ENCODE assay signal across 15 cellular contexts in genomic region chr1:176878750-176879536, GRCh38.
DNase-seq lines count a peak whose midpoint lies in the region; ATAC-seq and TF ChIP-seq lines count a peak whose summit lies in the region.
"Had no signal": no experiment of that assay in that cellular context is flagged by ENCODE, and none has a peak within 500 bp of the region (broad histone marks: within the 10 kb centered on the region; RNA-seq: fewer than 3 reads in every experiment).

No MANE protein-coding gene starts in this region.

- H3K27me3 ChIP-seq in Panc1 (ENCODE audit: control insufficient read depth, insufficient read depth, low read length) = peaks cover 2% of the 10 kb centered on the region; the same call in 1 of the 2 replicates
- no peaks in the 10 kb centered on the region for H3K27me3 ChIP-seq in CD8-positive, alpha-beta memory T cell (ENCODE audit: insufficient read depth, low read length, poor library complexity, severe bottlenecking)
- H3K27me3 ChIP-seq: thyroid gland had no signal

- CTCF ChIA-PET in Panc1 (lab: Charles Lee) = no interaction called here
- CTCF ChIA-PET in CD8-positive, alpha-beta memory T cell (lab: Charles Lee) = no interaction called here

- no peak overlapping the region for H3K4me3 ChIP-seq in GM12875 (ENCODE audit: low read depth, low read length)
- no peak overlapping the region for H3K4me3 ChIP-seq in Panc1 (ENCODE audit: low read depth in 2 of 2, low read length in 2 of 2)
- no peak overlapping the region for H3K4me3 ChIP-seq in CD8-positive, alpha-beta memory T cell (ENCODE audit: low read length)
- H3K4me3 ChIP-seq: thyroid gland had no signal

- H3K27me3 Mint-ChIP-seq in CD8-positive, alpha-beta memory T cell = no peaks in the 10 kb centered on the region
- H3K27me3 Mint-ChIP-seq: activated CD4-positive, alpha-beta memory T cell treated with anti-CD3 and anti-CD28 coated beads for 36 hours; IgD-negative memory B cell had no signal

- POLR2A ChIA-PET in Panc1 (lab: Charles Lee) = no interaction called here
- POLR2A ChIA-PET in CD8-positive, alpha-beta memory T cell (lab: Charles Lee) = no interaction called here

- H3K9me3 Mint-ChIP-seq in CD8-positive, alpha-beta memory T cell = peaks cover 0 to 3% (median 0%) of the 10 kb centered on the region in 5 donors
- H3K9me3 Mint-ChIP-seq: activated CD4-positive, alpha-beta memory T cell treated with anti-CD3 and anti-CD28 coated beads for 36 hours; IgD-negative memory B cell; memory B cell had no signal

- H3K27ac Mint-ChIP-seq in CD8-positive, alpha-beta memory T cell = no peak overlapping the region
- H3K27ac Mint-ChIP-seq: activated CD4-positive, alpha-beta memory T cell treated with anti-CD3 and anti-CD28 coated beads for 36 hours; memory B cell had no signal

- H3K4me1 Mint-ChIP-seq in CD8-positive, alpha-beta memory T cell = no peaks in the 10 kb centered on the region
- H3K4me1 Mint-ChIP-seq: IgD-negative memory B cell, memory B cell had no signal

- H3K4me3 Mint-ChIP-seq in CD8-positive, alpha-beta memory T cell = no peak overlapping the region
- H3K4me3 Mint-ChIP-seq: activated CD4-positive, alpha-beta memory T cell treated with anti-CD3 and anti-CD28 coated beads for 36 hours; IgD-negative memory B cell; memory B cell had no signal

- TF ChIP-seq CTCF in GM12875 (IDR thresholded peaks at IDR 0.05; ENCODE audit: borderline replicate concordance, insufficient read depth, low read depth, low read length) (0 out of 2 replicates have a peak, but pooled peaks have one; percentile 14), Panc1 (IDR thresholded peaks at IDR 0.05) (peak; percentile 17; the same call in 1 of the 2 replicates), GM13977 (IDR thresholded peaks at IDR 0.05; ENCODE audit: extremely low read depth, insufficient read depth, missing control alignments) (no peak)

- ATAC-seq in Panc1 = no peak

- in situ Hi-C loops in Panc1 (cut with HindIII; ENCODE audit: low pct_unique_long_range_greater_than_20kb, low sequenced_read_pairs) (no loop called here), GM13977 (cut with MboI; ENCODE audit: low pct_unique_long_range_greater_than_20kb, low sequenced_read_pairs, unreplicated experiment) (no loop called here)

- no peak overlapping the region for H3K27ac ChIP-seq in Panc1 (ENCODE audit: low read length)
- H3K27ac ChIP-seq in CD8-positive, alpha-beta memory T cell (ENCODE audit: low read depth, low read length) = no peak overlapping the region
- H3K27ac ChIP-seq: thyroid gland had no signal

- no peaks in the 10 kb centered on the region for H3K36me3 Mint-ChIP-seq in CD8-positive, alpha-beta memory T cell
- H3K36me3 Mint-ChIP-seq: activated CD4-positive, alpha-beta memory T cell treated with anti-CD3 and anti-CD28 coated beads for 36 hours; IgD-negative memory B cell; memory B cell had no signal

- no peaks in the 10 kb centered on the region for H3K9me3 ChIP-seq in Panc1 (ENCODE audit: control insufficient read depth, insufficient read depth, low read depth, low read length)
- no peaks in the 10 kb centered on the region for H3K9me3 ChIP-seq in CD8-positive, alpha-beta memory T cell (ENCODE audit: low read length)
- H3K9me3 ChIP-seq: thyroid gland had no signal

- H3K4me1 ChIP-seq in Panc1 (ENCODE audit: control insufficient read depth, insufficient read depth, low read length) = no peaks in the 10 kb centered on the region
- no peaks in the 10 kb centered on the region for H3K4me1 ChIP-seq in CD8-positive, alpha-beta memory T cell (ENCODE audit: insufficient read depth, low read length)
- H3K4me1 ChIP-seq: thyroid gland had no signal

- intact Hi-C loops in Panc1 (cut with micrococcal nuclease; ENCODE audit: unreplicated experiment) = no loop called here

- DNase-seq in NCI-H345 treated with DMSO at 0.1 percent for 48 hours (lab: John Stamatoyannopoulos, UW; ENCODE audit: unreplicated experiment) = peak; percentile 65
- no peak for DNase-seq in NCI-H345 (lab: John Stamatoyannopoulos, UW)
- no peak for DNase-seq in Panc1 (ENCODE audit: low read depth, low spot score)
- peak; percentile 4 for DNase-seq in myocyte (ENCODE audit: low read depth)
- no peak for DNase-seq in CD8-positive, alpha-beta memory T cell
- no peak for DNase-seq in NCI-H2029 treated with DMSO at 0.1 percent for 48 hours (lab: John Stamatoyannopoulos, UW)
- no peak for DNase-seq in GM13977 (ENCODE audit: low spot score)
- DNase-seq: ACHN; activated CD4-positive, alpha-beta memory T cell treated with anti-CD3 and anti-CD28 coated beads for 36 hours; NCI-H2029; stimulated activated CD4-positive, alpha-beta T cell treated with anti-CD3 and anti-CD28 coated beads, Interleukin-12 subunit alpha, Interleukin-12 subunit beta, amount 100 ng/mL, for 4 hours; thyroid gland had no signal

- H3K36me3 ChIP-seq in Panc1 (ENCODE audit: control insufficient read depth, insufficient read depth, low read length) = no peaks in the 10 kb centered on the region
- no peaks in the 10 kb centered on the region for H3K36me3 ChIP-seq in CD8-positive, alpha-beta memory T cell (ENCODE audit: insufficient read depth, low read length)
- H3K36me3 ChIP-seq: thyroid gland had no signal

- BruUV-seq in Panc1 (replicated peaks; lab: Mats Ljungman, UMichigan) = no TSS peak

Comparison
In these comparisons a context has a peak if more than half of its experiments do, and no peak if none do; other contexts are left out.
1. DNase-seq: peak in NCI-H345 treated with DMSO at 0.1 percent for 48 hours (single experiment) and myocyte (single experiment); none in NCI-H345 (single experiment), Panc1 (single experiment), CD8-positive, alpha-beta memory T cell (0 of 5), NCI-H2029 treated with DMSO at 0.1 percent for 48 hours (single experiment) and GM13977 (single experiment).